Comparison of ENCODE assay signal across 13 cellular contexts in the genomic region with DNA sequence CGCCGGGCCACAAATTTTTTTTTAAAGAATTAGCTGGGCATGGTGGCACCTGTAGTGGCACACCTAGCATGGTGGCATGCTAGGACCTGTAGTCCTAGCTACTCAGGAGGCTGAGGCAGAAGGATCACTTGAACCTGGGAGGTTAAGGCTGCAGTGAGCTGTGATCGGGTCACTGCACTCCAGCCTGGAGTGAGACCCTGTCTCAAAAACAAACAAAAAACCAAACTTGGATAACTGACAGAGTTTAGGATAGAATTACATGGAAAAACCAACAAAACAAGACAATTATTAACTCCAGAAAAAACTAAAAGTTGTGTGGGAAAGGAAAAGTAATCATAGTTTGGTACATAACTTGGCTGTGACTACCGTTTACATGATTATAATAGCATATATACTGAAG. TPM values are rescaled to one million over a fixed set of nuclear protein-coding genes. Genes with fewer than 3 reads are reported as not detected.
DNase-seq lines count a peak whose midpoint lies in the region; ATAC-seq and TF ChIP-seq lines count a peak whose summit lies in the region.
"Had no signal": no experiment of that assay in that cellular context is flagged by ENCODE, and none has a peak within 500 bp of the region (broad histone marks: within the 10 kb centered on the region; RNA-seq: fewer than 3 reads in every experiment).

No MANE protein-coding gene starts in this region.

- H3K79me2 ChIP-seq in PC-9 (ENCODE audit: low read depth), result peaks cover 23% of the 10 kb centered on the region

- peak overlapping the region; percentile 97 for H3K27ac Mint-ChIP-seq in activated CD4-positive, alpha-beta T cell treated with anti-CD3 and anti-CD28 coated beads, Interleukin-2, amount 10 ng/mL, durations not matched to agents 24 days and 14 days
- H3K27ac Mint-ChIP-seq in endothelial cell (ENCODE audit: unreplicated experiment), result peak overlapping the region; percentile 89

- H3K9me3 ChIP-seq in PC-9 (ENCODE audit: insufficient read depth, low read depth) (no peaks in the 10 kb centered on the region), psoas muscle (no peaks in the 10 kb centered on the region), BE2C (no peaks in the 10 kb centered on the region)
- H3K9me3 ChIP-seq: body of pancreas had no signal

- no peak overlapping the region for H3K27ac ChIP-seq in PC-9
- peak overlapping the region; percentile 100 for H3K27ac ChIP-seq in psoas muscle

- H4K20me1 ChIP-seq in PC-9 (ENCODE audit: insufficient read depth), result no peaks in the 10 kb centered on the region

- H3K4me3 Mint-ChIP-seq in activated CD4-positive, alpha-beta T cell treated with anti-CD3 and anti-CD28 coated beads, Interleukin-2, amount 10 ng/mL, durations not matched to agents 24 days and 14 days, result peak overlapping the region; percentile 96
- peak overlapping the region; percentile 85 for H3K4me3 Mint-ChIP-seq in endothelial cell (ENCODE audit: unreplicated experiment)

- peaks cover 26% of the 10 kb centered on the region for H3K4me1 ChIP-seq in PC-9 (replicated peaks; ENCODE audit: insufficient read depth)
- peaks cover 30% of the 10 kb centered on the region for H3K4me1 ChIP-seq in psoas muscle
- H3K4me1 ChIP-seq in BE2C, result peaks cover 4% of the 10 kb centered on the region

- H3K27me3 Mint-ChIP-seq in activated CD4-positive, alpha-beta T cell treated with anti-CD3 and anti-CD28 coated beads, Interleukin-2, amount 10 ng/mL, durations not matched to agents 24 days and 14 days, result no peaks in the 10 kb centered on the region
- H3K27me3 Mint-ChIP-seq in endothelial cell (ENCODE audit: unreplicated experiment), result no peaks in the 10 kb centered on the region

- no peak overlapping the region for H2AFZ ChIP-seq in PC-9

- H3K27me3 ChIP-seq in PC-9 (ENCODE audit: insufficient read depth, low read depth) (no peaks in the 10 kb centered on the region), psoas muscle (ENCODE audit: insufficient read depth in 3 of 3, low read length in 2 of 3) (no peaks in the 10 kb centered on the region), BE2C (no peaks in the 10 kb centered on the region)
- H3K27me3 ChIP-seq: body of pancreas had no signal

- peaks cover 8% of the 10 kb centered on the region for H3K36me3 Mint-ChIP-seq in activated CD4-positive, alpha-beta T cell treated with anti-CD3 and anti-CD28 coated beads, Interleukin-2, amount 10 ng/mL, durations not matched to agents 24 days and 14 days (ENCODE audit: low read depth)
- H3K36me3 Mint-ChIP-seq in endothelial cell (ENCODE audit: low read depth, unreplicated experiment), result peaks cover 13% of the 10 kb centered on the region

- peak overlapping the region; percentile 89 for H3K4me2 ChIP-seq in PC-9

- H3F3A ChIP-seq in PC-9 (ENCODE audit: insufficient read depth, low read depth), result peaks cover 46% of the 10 kb centered on the region

- intact Hi-C loops in activated CD4-positive, alpha-beta T cell treated with anti-CD3 and anti-CD28 coated beads, Interleukin-2, amount 10 ng/mL, durations not matched to agents 24 days and 14 days (cut with micrococcal nuclease), result no loop called here
- intact Hi-C loops in PC-9 (cut with micrococcal nuclease; ENCODE audit: unreplicated experiment), result no loop called here
- intact Hi-C loops in psoas muscle (cut with DNase I), result loop anchor here (5.0 kb wide), 2 partner anchors 42 to 48 kb away; partner anchors contain the start of genes HYCC2 (in 1 of the 2) and NDUFB3 (in 1 of the 2)

- peaks cover 26% of the 10 kb centered on the region for H3K4me1 Mint-ChIP-seq in activated CD4-positive, alpha-beta T cell treated with anti-CD3 and anti-CD28 coated beads, Interleukin-2, amount 10 ng/mL, durations not matched to agents 24 days and 14 days
- peaks cover 25% of the 10 kb centered on the region for H3K4me1 Mint-ChIP-seq in endothelial cell (ENCODE audit: unreplicated experiment)

- 87 to 91% (median 87%) methylated on average over 4 of the region's 4 CpGs for WGBS in psoas muscle, 3 donors

- no TSS peak for BruUV-seq in PC-9 (replicated peaks; lab: Mats Ljungman, UMichigan)

- POLR2A ChIA-PET in PC-9 (lab: Charles Lee; ENCODE audit: unreplicated experiment), result no interaction called here

- ATAC-seq in psoas muscle, result no peak
- no peak for ATAC-seq in HG02623 (IDR thresholded peaks at IDR 0.05; ENCODE audit: unreplicated experiment)
- ATAC-seq: body of pancreas had no signal

- H3K36me3 ChIP-seq in PC-9 (ENCODE audit: low read depth) (no peaks in the 10 kb centered on the region), psoas muscle (ENCODE audit: insufficient read depth in 1 of 2, low read depth in 1 of 2) (peaks cover 0 to 1% of the 10 kb centered on the region in 2 donors), BE2C (no peaks in the 10 kb centered on the region)

- H3K9me3 Mint-ChIP-seq in activated CD4-positive, alpha-beta T cell treated with anti-CD3 and anti-CD28 coated beads, Interleukin-2, amount 10 ng/mL, durations not matched to agents 24 days and 14 days, result peaks cover 3% of the 10 kb centered on the region
- H3K9me3 Mint-ChIP-seq in endothelial cell (ENCODE audit: unreplicated experiment), result no peaks in the 10 kb centered on the region

- no peaks in the 10 kb centered on the region for H3K9me2 ChIP-seq in PC-9 (ENCODE audit: insufficient read depth)

- CTCF ChIA-PET in PC-9 (lab: Charles Lee), result interaction anchor here (0.7 to 1.1 kb wide), 2 partner anchors 18 to 44 kb away, joined by 3 to 6 read pairs; no protein-coding TSS in a partner anchor

- DNase-seq in activated CD4-positive, alpha-beta T cell treated with anti-CD3 and anti-CD28 coated beads, Interleukin-2, amount 10 ng/mL, durations not matched to agents 24 days and 14 days, result no peak
- DNase-seq in activated CD4-positive, alpha-beta T cell treated with anti-CD3 and anti-CD28 coated beads for 48 hours, result no peak
- no peak for DNase-seq in PC-9
- DNase-seq in endothelial cell (ENCODE audit: low spot score), result no peak
- no peak for DNase-seq in psoas muscle
- DNase-seq in BE2C, result no peak
- DNase-seq in cortex of kidney (lab: John Stamatoyannopoulos, UW), result no peak
- DNase-seq: activated CD4-positive, alpha-beta T cell treated with anti-CD3 and anti-CD28 coated beads, Interleukin-2, amount 50 U/mL, for 48 hours; body of pancreas; NCI-H524 treated with DMSO at 0.1 percent for 48 hours; stimulated activated naive CD4-positive, alpha-beta T cell had no signal

- TF ChIP-seq CTCF in PC-9 (conservative IDR thresholded peaks at IDR 0.05) (no peak), endothelial cell (IDR thresholded peaks at IDR 0.05; ENCODE audit: unreplicated experiment) (no peak), psoas muscle (IDR thresholded peaks at IDR 0.05) (no peak), BE2C (IDR thresholded peaks at IDR 0.05; ENCODE audit: low read depth, low read length) (no peak)

- H3K4me3 ChIP-seq in PC-9, result peak overlapping the region; percentile 68; the same call in 1 of the 2 replicates
- H3K4me3 ChIP-seq in psoas muscle, result peak overlapping the region; percentile 100
- H3K4me3 ChIP-seq in BE2C (ENCODE audit: low read depth, low read length), result no peak overlapping the region
- H3K4me3 ChIP-seq: body of pancreas, SK-N-MC had no signal

RNA-seq across cellular contexts. Expression of gene CFLAR, which starts 1.6 kb away (rescaled TPM):
- total RNA-seq in activated CD4-positive, alpha-beta T cell treated with anti-CD3 and anti-CD28 coated beads, Interleukin-2, amount 10 ng/mL, durations not matched to agents 24 days and 14 days, result 402 and 415 TPM in 2 replicates
- total RNA-seq in PC-9 (2021), result 75.4 and 99.1 TPM in 2 replicates
- 241 TPM for total RNA-seq in endothelial cell (ENCODE audit: unreplicated experiment)
- 100 to 1,000 TPM; 180 to 358 (median 346) TPM for total RNA-seq in psoas muscle
- 100 to 1,000 TPM in 2 of 3 donors, 10 to 100 TPM in 1; 84.7 to 340 (median 239) TPM for polyA plus RNA-seq in psoas muscle
- 11.6 TPM for polyA plus RNA-seq in BE2C (2012; ENCODE audit: insufficient read depth, insufficient read length, low read depth)

RNA-seq across cellular contexts. Expression of gene NDUFB3, which starts 42.5 kb away (rescaled TPM):
- total RNA-seq in activated CD4-positive, alpha-beta T cell treated with anti-CD3 and anti-CD28 coated beads, Interleukin-2, amount 10 ng/mL, durations not matched to agents 24 days and 14 days, result 112 and 113 TPM in 2 replicates
- total RNA-seq in PC-9 (2021), result 93.1 and 96.7 TPM in 2 replicates
- total RNA-seq in endothelial cell (ENCODE audit: unreplicated experiment), result 82.3 TPM
- total RNA-seq in psoas muscle, result 100 to 1,000 TPM; 188 to 271 (median 261) TPM
- 100 to 1,000 TPM; 200 to 255 (median 202) TPM for polyA plus RNA-seq in psoas muscle
- polyA plus RNA-seq in BE2C (2012; ENCODE audit: insufficient read depth, insufficient read length, low read depth), result 168 TPM

RNA-seq across cellular contexts. Expression of gene HYCC2, which starts 42.9 kb away (rescaled TPM):
- 24.4 and 26.2 TPM in 2 replicates for total RNA-seq in activated CD4-positive, alpha-beta T cell treated with anti-CD3 and anti-CD28 coated beads, Interleukin-2, amount 10 ng/mL, durations not matched to agents 24 days and 14 days
- total RNA-seq in PC-9 (2021) (8.8 and 10.7 TPM in 2 replicates), endothelial cell (ENCODE audit: unreplicated experiment) (25.1 TPM), psoas muscle (1 to 10 TPM; 7.6 to 8.6 (median 8.1) TPM)
- 1 to 10 TPM; 1.7 to 5.2 (median 2.1) TPM for polyA plus RNA-seq in psoas muscle
- polyA plus RNA-seq in BE2C (2012; ENCODE audit: insufficient read depth, insufficient read length, low read depth), result 4.7 TPM

Comparison
In these comparisons a context has a peak if more than half of its experiments do, and no peak if none do; other contexts are left out.
1. intact Hi-C loops: an anchor here in psoas muscle (5.0 kb wide); none called in activated CD4-positive, alpha-beta T cell treated with anti-CD3 and anti-CD28 coated beads, Interleukin-2, amount 10 ng/mL, durations not matched to agents 24 days and 14 days and PC-9.